ENCODE assay signal across 32 cellular contexts in the genomic region with DNA sequence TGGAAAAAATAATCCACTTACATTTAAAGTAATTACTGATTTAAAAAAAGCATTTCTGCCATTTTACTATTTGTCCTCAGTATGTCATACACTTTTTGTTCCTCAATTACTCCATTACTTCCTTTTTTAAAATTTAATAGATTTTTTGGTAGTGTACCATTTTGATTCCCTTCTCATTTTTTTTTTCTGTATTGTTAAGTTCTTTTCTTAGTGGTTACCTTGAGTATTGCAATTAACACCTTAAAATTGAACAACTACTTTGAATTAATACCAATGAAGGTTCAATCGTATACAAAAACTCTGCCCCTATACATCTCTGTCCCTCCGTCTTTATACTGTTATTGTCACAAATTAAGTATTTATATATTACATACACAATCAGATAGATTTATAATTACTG.
"Had no signal": no experiment of that assay in that cellular context is flagged by ENCODE, and none has a peak within 500 bp of the region (broad histone marks: within the 10 kb centered on the region; RNA-seq: fewer than 3 reads in every experiment).

No MANE protein-coding gene starts in this region.

- H3K27ac ChIP-seq: adrenal gland, body of pancreas, colonic mucosa, esophagus muscularis mucosa, foreskin keratinocyte, gastrocnemius medialis, heart right ventricle had no signal

- H3K4me1 ChIP-seq: body of pancreas, colonic mucosa, foreskin keratinocyte had no signal

- H3K36me3 Mint-ChIP-seq: activated naive CD8-positive, alpha-beta T cell treated with anti-CD3 and anti-CD28 coated beads for 36 hours had no signal

- DNase-seq: activated CD4-positive, alpha-beta memory T cell treated with anti-CD3 and anti-CD28 coated beads, Interleukin-2, amount 10 ng/mL, durations not matched to agents 7 days and 5 days; activated CD4-positive, alpha-beta T cell treated with anti-CD3 and anti-CD28 coated beads for 1 hour; activated CD4-positive, alpha-beta T cell treated with anti-CD3 and anti-CD28 coated beads for 4 hours; activated CD4-positive, alpha-beta T cell treated with anti-CD3 and anti-CD28 coated beads, Interleukin-2, amount 10 ng/mL, durations not matched to agents 7 days and 5 days; activated CD4-positive, alpha-beta T cell treated with anti-CD3 and anti-CD28 coated beads, Interleukin-2, amount 50 U/mL, for 4 hours; activated CD8-positive, alpha-beta memory T cell treated with anti-CD3 and anti-CD28 coated beads, Interleukin-2, amount 50 U/mL, for 48 hours; activated gamma-delta T cell; activated naive CD4-positive, alpha-beta T cell; activated naive CD4-positive, alpha-beta T cell treated with anti-CD3 and anti-CD28 coated beads, Interleukin-2, amount 50 U/mL, for 16 hours; activated naive CD8-positive, alpha-beta T cell treated with anti-CD3 and anti-CD28 coated beads for 36 hours; activated naive CD8-positive, alpha-beta T cell treated with anti-CD3 and anti-CD28 coated beads, Interleukin-2, amount 50 U/mL, for 24 hours; activated T-cell treated with anti-CD3 and anti-CD28 coated beads for 4 hours; activated T-cell treated with anti-CD3 and anti-CD28 coated beads, Interleukin-2, amount 50 U/mL, for 24 hours; activated T-cell treated with anti-CD3 and anti-CD28 coated beads, Interleukin-2, amount 50 U/mL, for 72 hours; adrenal gland; amygdala; aorta; body of pancreas; caudate nucleus; cerebellar nuclear complex; colonic mucosa; effector CD8-positive, alpha-beta T cell; erythroblast; foreskin keratinocyte; gastrocnemius medialis; heart right ventricle; SW 1271; T-cell; T-helper 9 cell had no signal

- H3K27me3 ChIP-seq: adrenal gland, body of pancreas, colonic mucosa, esophagus muscularis mucosa, foreskin keratinocyte, gastrocnemius medialis, heart right ventricle had no signal

- H3K4me3 Mint-ChIP-seq: activated CD4-positive, alpha-beta memory T cell treated with anti-CD3 and anti-CD28 coated beads, Interleukin-2, amount 10 ng/mL, durations not matched to agents 7 days and 5 days; activated CD4-positive, alpha-beta T cell treated with anti-CD3 and anti-CD28 coated beads, Interleukin-2, amount 10 ng/mL, durations not matched to agents 7 days and 5 days; activated naive CD8-positive, alpha-beta T cell treated with anti-CD3 and anti-CD28 coated beads for 36 hours; activated naive CD8-positive, alpha-beta T cell treated with anti-CD3 and anti-CD28 coated beads, Interleukin-2, amount 50 U/mL, for 24 hours; activated T-cell treated with anti-CD3 and anti-CD28 coated beads, Interleukin-2, amount 50 U/mL, for 24 hours; activated T-cell treated with anti-CD3 and anti-CD28 coated beads, Interleukin-2, amount 50 U/mL, for 72 hours; T-cell; T-helper 1 cell treated with Interleukin-12 subunit alpha and Interleukin-12 subunit beta and Interleukin-4 antibody, amounts not matched to agents 30 μg/mL and 1 μg/mL, for 36 hours; WTC11 had no signal

- H3K27me3 Mint-ChIP-seq: activated CD4-positive, alpha-beta memory T cell treated with anti-CD3 and anti-CD28 coated beads, Interleukin-2, amount 10 ng/mL, durations not matched to agents 7 days and 5 days; activated CD4-positive, alpha-beta T cell treated with anti-CD3 and anti-CD28 coated beads, Interleukin-2, amount 10 ng/mL, durations not matched to agents 7 days and 5 days; activated naive CD8-positive, alpha-beta T cell treated with anti-CD3 and anti-CD28 coated beads for 36 hours had no signal

- H3K4me1 Mint-ChIP-seq: activated CD4-positive, alpha-beta memory T cell treated with anti-CD3 and anti-CD28 coated beads, Interleukin-2, amount 10 ng/mL, durations not matched to agents 7 days and 5 days; activated CD4-positive, alpha-beta T cell treated with anti-CD3 and anti-CD28 coated beads, Interleukin-2, amount 10 ng/mL, durations not matched to agents 7 days and 5 days; activated naive CD8-positive, alpha-beta T cell treated with anti-CD3 and anti-CD28 coated beads for 36 hours; activated naive CD8-positive, alpha-beta T cell treated with anti-CD3 and anti-CD28 coated beads, Interleukin-2, amount 50 U/mL, for 24 hours; T-cell had no signal

- H3K9me3 ChIP-seq: body of pancreas, colonic mucosa, esophagus muscularis mucosa had no signal

- H3K9me3 Mint-ChIP-seq: activated CD4-positive, alpha-beta memory T cell treated with anti-CD3 and anti-CD28 coated beads, Interleukin-2, amount 10 ng/mL, durations not matched to agents 7 days and 5 days; activated CD4-positive, alpha-beta T cell treated with anti-CD3 and anti-CD28 coated beads, Interleukin-2, amount 10 ng/mL, durations not matched to agents 7 days and 5 days; T-helper 1 cell treated with Interleukin-12 subunit alpha and Interleukin-12 subunit beta and Interleukin-4 antibody, amounts not matched to agents 30 μg/mL and 1 μg/mL, for 36 hours had no signal

- ATAC-seq: activated naive CD8-positive, alpha-beta T cell treated with anti-CD3 and anti-CD28 coated beads, Interleukin-2, amount 50 U/mL, for 24 hours; activated T-cell treated with anti-CD3 and anti-CD28 coated beads, Interleukin-2, amount 50 U/mL, for 72 hours; body of pancreas; foreskin keratinocyte; gastrocnemius medialis; heart right ventricle; T-cell; WTC11 had no signal

- H3K4me3 ChIP-seq: adrenal gland, body of pancreas, colonic mucosa, esophagus muscularis mucosa, gastrocnemius medialis, heart right ventricle had no signal

- H3K36me3 ChIP-seq: adrenal gland, colonic mucosa, esophagus muscularis mucosa, gastrocnemius medialis, heart right ventricle had no signal

- H3K27ac Mint-ChIP-seq: activated CD4-positive, alpha-beta memory T cell treated with anti-CD3 and anti-CD28 coated beads, Interleukin-2, amount 10 ng/mL, durations not matched to agents 7 days and 5 days; activated CD4-positive, alpha-beta T cell treated with anti-CD3 and anti-CD28 coated beads, Interleukin-2, amount 10 ng/mL, durations not matched to agents 7 days and 5 days; activated naive CD8-positive, alpha-beta T cell treated with anti-CD3 and anti-CD28 coated beads for 36 hours; activated naive CD8-positive, alpha-beta T cell treated with anti-CD3 and anti-CD28 coated beads, Interleukin-2, amount 50 U/mL, for 24 hours; activated T-cell treated with anti-CD3 and anti-CD28 coated beads, Interleukin-2, amount 50 U/mL, for 24 hours; activated T-cell treated with anti-CD3 and anti-CD28 coated beads, Interleukin-2, amount 50 U/mL, for 72 hours; T-cell; T-helper 1 cell treated with Interleukin-12 subunit alpha and Interleukin-12 subunit beta and Interleukin-4 antibody, amounts not matched to agents 30 μg/mL and 1 μg/mL, for 36 hours; WTC11 had no signal
